Comparison of ENCODE assay signal across 16 cellular contexts in the genomic region with DNA sequence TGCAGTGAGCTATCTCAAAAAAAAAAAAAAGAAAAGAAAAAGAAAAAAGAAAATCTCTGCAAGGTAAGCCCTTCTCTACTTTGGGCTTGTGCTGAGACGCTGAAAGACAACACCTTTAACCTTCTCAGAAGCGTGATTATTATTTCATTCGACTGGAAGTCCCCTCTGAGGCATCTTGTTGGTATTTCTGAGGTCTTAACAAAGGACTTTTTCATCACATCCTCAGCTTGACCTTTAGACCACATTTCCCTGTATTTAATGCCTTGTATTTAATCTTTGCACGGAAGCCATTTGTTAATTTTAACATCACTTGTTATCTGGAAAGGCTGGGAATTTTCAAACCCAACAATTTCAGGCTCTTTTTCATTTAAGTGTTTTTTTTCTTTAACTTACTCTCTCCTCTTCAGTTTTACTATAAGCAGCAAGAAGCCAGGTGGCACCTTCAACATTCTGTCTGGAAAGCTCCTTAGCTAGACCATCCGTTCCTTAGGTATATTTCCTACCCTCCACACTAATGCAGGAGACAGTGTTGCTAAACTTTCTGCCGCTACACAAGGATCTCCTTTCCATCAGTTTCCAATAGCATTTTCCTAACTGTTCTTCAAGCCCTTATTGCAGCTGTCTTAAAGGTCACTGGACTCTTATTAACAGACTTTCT. TPM values are rescaled to one million over a fixed set of nuclear protein-coding genes. Genes with fewer than 3 reads are reported as not detected.
A peak's percentile ranks its signal among the peaks of the same experiment; 100 is the strongest.
DNase-seq lines count a peak whose midpoint lies in the region; ATAC-seq and TF ChIP-seq lines count a peak whose summit lies in the region.
"Had no signal": no experiment of that assay in that cellular context is flagged by ENCODE, and none has a peak within 500 bp of the region (broad histone marks: within the 10 kb centered on the region; RNA-seq: fewer than 3 reads in every experiment).

No MANE protein-coding gene starts in this region.

- no peak for TF ChIP-seq EP300 in upper lobe of left lung (IDR thresholded peaks at IDR 0.05)

- ATAC-seq in upper lobe of left lung (ENCODE audit: low FRiP score in 2 of 2) = no peak
- ATAC-seq: natural killer cell treated with Interleukin-12 subunit alpha and Interleukin-12 subunit beta and Interleukin-15 and Interleukin-18, amount 100 ng/mL, for 72 hours had no signal

- no peaks in the 10 kb centered on the region for H3K9me3 ChIP-seq in liver (ENCODE audit: control insufficient read depth in 4 of 4, low read length in 3 of 4)
- no peaks in the 10 kb centered on the region for H3K9me3 ChIP-seq in upper lobe of left lung
- no peaks in the 10 kb centered on the region for H3K9me3 ChIP-seq in spleen
- H3K9me3 ChIP-seq: left ventricle myocardium inferior, right lobe of liver had no signal

- peaks cover 2 to 15% (median 9%) of the 10 kb centered on the region in 4 donors for H3K36me3 ChIP-seq in liver (ENCODE audit: control insufficient read depth in 4 of 4, insufficient read depth in 3 of 4, low read depth in 1 of 4, low read length in 3 of 4)
- peaks cover 1 to 31% (median 6%) of the 10 kb centered on the region in 4 donors for H3K36me3 ChIP-seq in upper lobe of left lung
- peaks cover 3 to 93% (median 24%) of the 10 kb centered on the region in 6 donors for H3K36me3 ChIP-seq in spleen

- H3K27ac ChIP-seq in liver (ENCODE audit: low read depth in 1 of 2, low read length in 2 of 2) = no peak overlapping the region
- H3K27ac ChIP-seq in upper lobe of left lung = no peak overlapping the region
- no peak overlapping the region for H3K27ac ChIP-seq in spleen
- H3K27ac ChIP-seq: hepatocyte, left ventricle myocardium inferior, right lobe of liver had no signal

- 85% methylated on average over 6 of the region's 6 CpGs for WGBS in liver
- 81 to 88% methylated on average over 6 of the region's 6 CpGs for WGBS in upper lobe of left lung, 2 donors
- WGBS in spleen, 5 donors = 77 to 88% (median 85%) methylated on average over 6 of the region's 6 CpGs

- TF ChIP-seq RAD21 in liver (IDR thresholded peaks at IDR 0.05) = no peak

- H3K9ac ChIP-seq in liver (ENCODE audit: low read depth in 1 of 2, low read length in 2 of 2) = no peak overlapping the region

- DNase-seq in EL (peak; percentile 55), SW480 (ENCODE audit: low spot score) (peak; percentile 41), upper lobe of left lung (no peak), spleen (no peak)
- no peak for DNase-seq in activated CD4-positive, alpha-beta T cell treated with anti-CD3 and anti-CD28 coated beads, Interleukin-2, amount 50 U/mL, for 48 hours
- DNase-seq: activated CD4-positive, alpha-beta T cell treated with anti-CD3 and anti-CD28 coated beads, Interleukin-2, amount 50 U/mL, for 4 hours; central memory CD4-positive, alpha-beta T cell; H9; left ventricle myocardium inferior; NCI-H2081; right lobe of liver; SHP77 treated with DMSO at 0.1 percent for 48 hours had no signal

- H3K4me3 ChIP-seq in liver (ENCODE audit: low read depth in 1 of 3, low read length in 3 of 3) (no peak overlapping the region), upper lobe of left lung (no peak overlapping the region), spleen (no peak overlapping the region)
- H3K4me3 ChIP-seq: hepatocyte, left ventricle myocardium inferior, right lobe of liver had no signal

- H3K27me3 ChIP-seq in liver (ENCODE audit: control insufficient read depth in 4 of 4, insufficient read depth in 4 of 4, low read length in 3 of 4) (no peaks in the 10 kb centered on the region), upper lobe of left lung (no peaks in the 10 kb centered on the region), spleen (replicated peaks in 1 of 7) (no peaks in the 10 kb centered on the region)
- H3K27me3 ChIP-seq: hepatocyte, right lobe of liver had no signal

- H3K4me1 ChIP-seq in liver (ENCODE audit: control insufficient read depth in 4 of 4, insufficient read depth in 4 of 4, low read length in 3 of 4) (no peaks in the 10 kb centered on the region), upper lobe of left lung (peaks cover 0 to 3% (median 0%) of the 10 kb centered on the region in 4 donors), spleen (no peaks in the 10 kb centered on the region)
- H3K4me1 ChIP-seq: left ventricle myocardium inferior, right lobe of liver had no signal

- TF ChIP-seq POLR2A in upper lobe of left lung (IDR thresholded peaks at IDR 0.05) = no peak
- no peak for TF ChIP-seq POLR2A in spleen (IDR thresholded peaks at IDR 0.05)

- intact Hi-C loops in spleen (cut with DNase I; ENCODE audit: low total_unique reads) = no loop called here

- TF ChIP-seq CTCF in liver (IDR thresholded peaks at IDR 0.05; ENCODE audit: low read depth, low read length, missing input control) (no peak), upper lobe of left lung (IDR thresholded peaks at IDR 0.05) (no peak), spleen (IDR thresholded peaks at IDR 0.05 in 8 of 11, conservative IDR thresholded peaks at IDR 0.05 in 3 of 11) (no peak)

TF ChIP-seq in liver, 16 proteins besides CTCF, POLR2A, EP300 and RAD21:
- no peak for TF ChIP-seq ATF3 (IDR thresholded peaks at IDR 0.05)
- TF ChIP-seq RXRA (IDR thresholded peaks at IDR 0.05) = no peak
- no peak for TF ChIP-seq FOXA2 (IDR thresholded peaks at IDR 0.05)
- no peak for TF ChIP-seq ZBTB33 (IDR thresholded peaks at IDR 0.05)
- TF ChIP-seq MAX (IDR thresholded peaks at IDR 0.05) = no peak
- peak; percentile 19 for TF ChIP-seq NR2F2 (IDR thresholded peaks at IDR 0.05)
- TF ChIP-seq HNF4G (IDR thresholded peaks at IDR 0.05) = no peak

RNA-seq across cellular contexts. Expression of gene KCTD13, which starts 10.3 kb away (rescaled TPM):
- total RNA-seq in liver (10 to 100 TPM in 1 of 2 donors, 1 to 10 TPM in 1; 3.1 to 13.1 TPM), upper lobe of left lung (10 to 100 TPM; 15.5 to 71.2 (median 24.4) TPM), spleen (10 to 100 TPM; 20.7 to 59.3 (median 34.7) TPM)
- polyA plus RNA-seq in liver (1 to 10 TPM; 2.7 to 4.4 TPM), spleen (10 to 100 TPM; 11.2 to 18.9 (median 15.3) TPM)

RNA-seq across cellular contexts. Expression of gene ASPHD1, which starts 15.4 kb away (rescaled TPM):
- under 1 TPM in 1 of 2 donors, not detected in 1; 0.25 TPM for total RNA-seq in liver
- under 1 TPM in 1 of 2 donors, not detected in 1; 0.28 TPM for polyA plus RNA-seq in liver
- 1 to 10 TPM in 4 of 6 donors, under 1 TPM in 1, not detected in 1; 0.78 to 4.2 (median 2.4) TPM for total RNA-seq in upper lobe of left lung
- total RNA-seq in spleen = under 1 TPM in 3 of 7 donors, not detected in 4; 0.51 to 0.87 (median 0.66) TPM
- polyA plus RNA-seq in spleen = 1 to 10 TPM in 1 of 3 donors, under 1 TPM in 2; 0.28 to 1.6 (median 0.99) TPM
- total RNA-seq: left ventricle myocardium inferior had no signal
- polyA plus RNA-seq: CD14-positive monocyte had no signal

RNA-seq across cellular contexts. Expression of gene SEZ6L2, which starts 16.4 kb away (rescaled TPM):
- under 1 TPM; 0.25 to 0.37 TPM for total RNA-seq in liver
- under 1 TPM; 0.24 to 0.35 TPM for polyA plus RNA-seq in liver
- total RNA-seq in upper lobe of left lung = 10 to 100 TPM in 3 of 6 donors, 1 to 10 TPM in 3; 4.2 to 13.5 (median 8.2) TPM
- 1 to 10 TPM; 1.9 to 4.1 (median 2.7) TPM for total RNA-seq in spleen
- polyA plus RNA-seq in spleen = 1 to 10 TPM in 1 of 3 donors, under 1 TPM in 2; 0.35 to 1.4 (median 0.54) TPM
- total RNA-seq: natural killer cell treated with Interleukin-12 subunit alpha and Interleukin-12 subunit beta and Interleukin-15 and Interleukin-18, amount 100 ng/mL, for 72 hours had no signal
- polyA plus RNA-seq: CD14-positive monocyte had no signal

RNA-seq across cellular contexts. Expression of gene TMEM219, which starts 46.2 kb away (rescaled TPM):
- total RNA-seq in liver (10 to 100 TPM; 25.5 to 29.6 TPM), upper lobe of left lung (100 to 1,000 TPM in 5 of 6 donors, 10 to 100 TPM in 1; 95.4 to 187 (median 139) TPM), spleen (100 to 1,000 TPM in 5 of 7 donors, 10 to 100 TPM in 2; 89.3 to 135 (median 107) TPM)
- polyA plus RNA-seq in liver (10 to 100 TPM; 64.1 to 75.9 TPM), spleen (100 to 1,000 TPM; 144 to 191 (median 155) TPM)

RNA-seq across cellular contexts. Expression of gene CDIPT, which starts 52.7 kb away (rescaled TPM):
- total RNA-seq in liver (10 to 100 TPM; 31.4 to 38.7 TPM), upper lobe of left lung (100 to 1,000 TPM in 1 of 6 donors, 10 to 100 TPM in 5; 60.3 to 119 (median 94.4) TPM), spleen (10 to 100 TPM; 50.2 to 81.2 (median 68.9) TPM)
- polyA plus RNA-seq in liver (100 to 1,000 TPM in 1 of 2 donors, 10 to 100 TPM in 1; 38.1 to 102 TPM), spleen (10 to 100 TPM; 43.7 to 67.1 (median 53.1) TPM)

Comparison
In these comparisons a context has a peak if more than half of its experiments do, and no peak if none do; other contexts are left out.
1. DNase-seq: peak in EL (single experiment) and SW480 (single experiment); none in activated CD4-positive, alpha-beta T cell treated with anti-CD3 and anti-CD28 coated beads, Interleukin-2, amount 50 U/mL, for 48 hours (0 of 2), upper lobe of left lung (0 of 2) and spleen (single experiment).